Comparison of ENCODE assay signal across 18 cellular contexts in the genomic region with DNA sequence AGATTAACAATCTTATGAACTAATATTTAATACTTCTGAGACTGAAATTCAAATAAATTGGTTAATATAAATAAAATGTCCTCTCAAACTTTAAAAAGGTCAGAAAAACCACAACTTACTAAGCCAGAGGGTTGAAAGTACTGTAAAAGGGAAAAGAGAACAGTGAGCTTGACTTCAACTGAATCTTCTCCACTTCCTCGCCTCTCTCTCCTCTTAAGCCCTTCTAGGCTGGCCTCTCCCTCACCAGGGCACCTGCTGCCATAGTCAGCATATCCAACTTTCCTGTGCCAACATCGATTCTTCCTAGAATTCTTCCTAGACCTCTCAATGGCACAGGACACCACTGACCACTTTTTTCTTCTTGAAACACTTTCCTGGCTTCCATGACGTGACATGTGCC. TPM values are rescaled to one million over a fixed set of nuclear protein-coding genes. Genes with fewer than 3 reads are reported as not detected.
A peak's percentile ranks its signal among the peaks of the same experiment; 100 is the strongest.
DNase-seq lines count a peak whose midpoint lies in the region; ATAC-seq, FAIRE-seq and TF ChIP-seq lines count a peak whose summit lies in the region.
"Had no signal": no experiment of that assay in that cellular context is flagged by ENCODE, and none has a peak within 500 bp of the region (broad histone marks: within the 10 kb centered on the region; RNA-seq: fewer than 3 reads in every experiment).

No MANE protein-coding gene starts in this region.

- 68 to 70% methylated on average over 3 of the region's 3 CpGs for WGBS in upper lobe of left lung, 2 donors

- H3K36me3 Mint-ChIP-seq in stimulated activated naive CD8-positive, alpha-beta T cell treated with anti-CD3 and anti-CD28 coated beads, Interleukin-15, Interleukin-2, amounts not matched to agents 100 ng/mL and 50 ng/mL, for 24 hours (ENCODE audit: low read depth) = peaks cover 52% of the 10 kb centered on the region
- peaks cover 15% of the 10 kb centered on the region for H3K36me3 Mint-ChIP-seq in WTC11

- H3K27me3 ChIP-seq in upper lobe of left lung = no peaks in the 10 kb centered on the region
- H3K27me3 ChIP-seq: breast epithelium, gastroesophageal sphincter, upper lobe of right lung had no signal

- FAIRE-seq in kidney (lab: Jason Lieb, UNC) (no peak), HTR-8/SVneo (lab: Jason Lieb, UNC) (no peak)
- FAIRE-seq: endometrium had no signal

- TF ChIP-seq POLR2A in upper lobe of left lung (IDR thresholded peaks at IDR 0.05) = no peak

- no peak for TF ChIP-seq EP300 in upper lobe of left lung (IDR thresholded peaks at IDR 0.05)

- H3K9ac ChIP-seq in kidney (ENCODE audit: low read length in 2 of 2) = peak overlapping the region in 1 of 2 donors; percentile 15

- POLR2A ChIA-PET in WTC11 (lab: Charles Lee) = no interaction called here

- no peak for TF ChIP-seq CTCF in WTC11 (IDR thresholded peaks at IDR 0.05)
- no peak for TF ChIP-seq CTCF in kidney (IDR thresholded peaks at IDR 0.05; ENCODE audit: borderline replicate concordance, extremely low read depth, insufficient read depth)
- no peak for TF ChIP-seq CTCF in upper lobe of left lung (IDR thresholded peaks at IDR 0.05)

- no peaks in the 10 kb centered on the region for H3K27me3 Mint-ChIP-seq in stimulated activated naive CD8-positive, alpha-beta T cell treated with anti-CD3 and anti-CD28 coated beads, Interleukin-15, Interleukin-2, amounts not matched to agents 100 ng/mL and 50 ng/mL, for 24 hours
- no peaks in the 10 kb centered on the region for H3K27me3 Mint-ChIP-seq in WTC11 (ENCODE audit: low read depth)
- H3K27me3 Mint-ChIP-seq: activated CD4-positive, alpha-beta T cell treated with anti-CD3 and anti-CD28 coated beads, Interleukin-2, amount 10 ng/mL, durations not matched to agents 7 days and 5 days had no signal

- H3K4me1 ChIP-seq in kidney (ENCODE audit: control insufficient read depth in 1 of 2, insufficient read depth in 1 of 2, low read depth in 1 of 2, low read length in 2 of 2) = peaks cover 20 to 31% of the 10 kb centered on the region in 2 donors
- peaks cover 55 to 84% (median 62%) of the 10 kb centered on the region in 4 donors for H3K4me1 ChIP-seq in upper lobe of left lung

- no peak for ATAC-seq in stimulated activated naive CD8-positive, alpha-beta T cell treated with anti-CD3 and anti-CD28 coated beads, Interleukin-15, Interleukin-2, amounts not matched to agents 100 U/mL and 50 U/mL, for 24 hours
- ATAC-seq in WTC11 (no peak), upper lobe of left lung (ENCODE audit: low FRiP score in 2 of 2) (no peak)
- ATAC-seq: gastroesophageal sphincter, Panc1, upper lobe of right lung had no signal

- peak overlapping the region; percentile 34 to 44 for H3K27ac ChIP-seq in kidney (ENCODE audit: low read depth in 2 of 2, low read length in 2 of 2)
- H3K27ac ChIP-seq in upper lobe of left lung = peak overlapping the region in 3 of 4 donors; percentile 28 to 81 (median 65)
- H3K27ac ChIP-seq: upper lobe of right lung had no signal

- no peak overlapping the region for H3K4me3 ChIP-seq in kidney (ENCODE audit: low read length in 2 of 2)
- no peak overlapping the region for H3K4me3 ChIP-seq in upper lobe of left lung
- H3K4me3 ChIP-seq: breast epithelium, gastroesophageal sphincter, upper lobe of right lung had no signal

- H3K4me1 Mint-ChIP-seq in stimulated activated naive CD8-positive, alpha-beta T cell treated with anti-CD3 and anti-CD28 coated beads, Interleukin-15, Interleukin-2, amounts not matched to agents 100 ng/mL and 50 ng/mL, for 24 hours (ENCODE audit: low read depth) = peaks cover 83% of the 10 kb centered on the region
- H3K4me1 Mint-ChIP-seq in WTC11 = peaks cover 16% of the 10 kb centered on the region

- no peak for DNase-seq in stimulated activated naive CD8-positive, alpha-beta T cell treated with anti-CD3 and anti-CD28 coated beads, Interleukin-15, Interleukin-2, amounts not matched to agents 100 U/mL and 50 U/mL, for 24 hours
- DNase-seq in WTC11 (ENCODE audit: low spot score) (no peak), kidney (no peak), upper lobe of left lung (no peak), GF-D8 (lab: John Stamatoyannopoulos, UW) (no peak), NOMO-1 treated with DMSO at 0.1 percent for 48 hours (lab: John Stamatoyannopoulos, UW; ENCODE audit: unreplicated experiment) (no peak), HTR-8/SVneo (ENCODE audit: insufficient read length, low spot score) (no peak)
- DNase-seq: activated CD4-positive, alpha-beta T cell treated with anti-CD3 and anti-CD28 coated beads, Interleukin-2, amount 10 ng/mL, durations not matched to agents 7 days and 5 days; DMS79; NCI-H1417 treated with DMSO at 0.1 percent for 48 hours; stimulated activated CD4-positive, alpha-beta T cell treated with anti-CD3 and anti-CD28 coated beads, Interleukin-2, amount 100 ng/mL, for 48 hours; SW 1271; upper lobe of right lung had no signal

- intact Hi-C loops in kidney (cut with DNase I) = no loop called here

- H3K4me3 Mint-ChIP-seq in stimulated activated naive CD8-positive, alpha-beta T cell treated with anti-CD3 and anti-CD28 coated beads, Interleukin-15, Interleukin-2, amounts not matched to agents 100 ng/mL and 50 ng/mL, for 24 hours = no peak overlapping the region
- no peak overlapping the region for H3K4me3 Mint-ChIP-seq in WTC11
- H3K4me3 Mint-ChIP-seq: activated CD4-positive, alpha-beta T cell treated with anti-CD3 and anti-CD28 coated beads, Interleukin-2, amount 10 ng/mL, durations not matched to agents 7 days and 5 days had no signal

- CTCF ChIA-PET in WTC11 (lab: Charles Lee) = no interaction called here

- H3K9me3 ChIP-seq in kidney (ENCODE audit: control insufficient read depth in 1 of 2, low read length in 2 of 2) = no peaks in the 10 kb centered on the region
- H3K9me3 ChIP-seq in upper lobe of left lung = no peaks in the 10 kb centered on the region
- H3K9me3 ChIP-seq: breast epithelium, gastroesophageal sphincter, upper lobe of right lung had no signal

- H3K9me3 Mint-ChIP-seq in stimulated activated naive CD8-positive, alpha-beta T cell treated with anti-CD3 and anti-CD28 coated beads, Interleukin-15, Interleukin-2, amounts not matched to agents 100 ng/mL and 50 ng/mL, for 24 hours = no peaks in the 10 kb centered on the region
- H3K9me3 Mint-ChIP-seq in WTC11 = peaks cover 7% of the 10 kb centered on the region; the same call in 1 of the 2 replicates
- H3K9me3 Mint-ChIP-seq: activated CD4-positive, alpha-beta T cell treated with anti-CD3 and anti-CD28 coated beads, Interleukin-2, amount 10 ng/mL, durations not matched to agents 7 days and 5 days had no signal

- peak overlapping the region; percentile 58 for H3K27ac Mint-ChIP-seq in stimulated activated naive CD8-positive, alpha-beta T cell treated with anti-CD3 and anti-CD28 coated beads, Interleukin-15, Interleukin-2, amounts not matched to agents 100 ng/mL and 50 ng/mL, for 24 hours
- H3K27ac Mint-ChIP-seq in WTC11 = peak overlapping the region; percentile 8
- H3K27ac Mint-ChIP-seq: activated CD4-positive, alpha-beta T cell treated with anti-CD3 and anti-CD28 coated beads, Interleukin-2, amount 10 ng/mL, durations not matched to agents 7 days and 5 days had no signal

- H3K36me3 ChIP-seq in kidney (ENCODE audit: control insufficient read depth in 1 of 2, insufficient read depth in 2 of 2, low read length in 2 of 2) = peaks cover 0 to 2% of the 10 kb centered on the region in 2 donors
- peaks cover 0 to 3% (median 0%) of the 10 kb centered on the region in 4 donors for H3K36me3 ChIP-seq in upper lobe of left lung
- H3K36me3 ChIP-seq: breast epithelium, gastroesophageal sphincter had no signal

TF ChIP-seq in WTC11, 78 proteins besides CTCF, POLR2A, EP300 and RAD21 (continues in another document):
- no peak for TF ChIP-seq ESRRA (CRISPR knock-in tag; IDR thresholded peaks at IDR 0.05; ENCODE audit: borderline replicate concordance)
- no peak for TF ChIP-seq E2F5 (CRISPR knock-in tag; IDR thresholded peaks at IDR 0.05)
- no peak for TF ChIP-seq NR1H2 (CRISPR knock-in tag; IDR thresholded peaks at IDR 0.05)
- no peak for TF ChIP-seq MLX (CRISPR knock-in tag; IDR thresholded peaks at IDR 0.05)
- TF ChIP-seq IRF2 (CRISPR knock-in tag; IDR thresholded peaks at IDR 0.05; ENCODE audit: borderline replicate concordance, low read depth) = no peak
- no peak for TF ChIP-seq ELF4 (CRISPR knock-in tag; IDR thresholded peaks at IDR 0.05; ENCODE audit: low read depth)
- TF ChIP-seq ZNF416 (CRISPR knock-in tag; IDR thresholded peaks at IDR 0.05) = no peak
- TF ChIP-seq, protein P1, sequence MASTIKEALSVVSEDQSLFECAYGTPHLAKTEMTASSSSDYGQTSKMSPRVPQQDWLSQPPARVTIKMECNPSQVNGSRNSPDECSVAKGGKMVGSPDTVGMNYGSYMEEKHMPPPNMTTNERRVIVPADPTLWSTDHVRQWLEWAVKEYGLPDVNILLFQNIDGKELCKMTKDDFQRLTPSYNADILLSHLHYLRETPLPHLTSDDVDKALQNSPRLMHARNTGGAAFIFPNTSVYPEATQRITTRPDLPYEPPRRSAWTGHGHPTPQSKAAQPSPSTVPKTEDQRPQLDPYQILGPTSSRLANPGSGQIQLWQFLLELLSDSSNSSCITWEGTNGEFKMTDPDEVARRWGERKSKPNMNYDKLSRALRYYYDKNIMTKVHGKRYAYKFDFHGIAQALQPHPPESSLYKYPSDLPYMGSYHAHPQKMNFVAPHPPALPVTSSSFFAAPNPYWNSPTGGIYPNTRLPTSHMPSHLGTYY (CRISPR knock-in tag; IDR thresholded peaks at IDR 0.05) = no peak
- TF ChIP-seq JUN (CRISPR knock-in tag; IDR thresholded peaks at IDR 0.05) = no peak
- no peak for TF ChIP-seq TP53 (CRISPR knock-in tag; IDR thresholded peaks at IDR 0.05)
- TF ChIP-seq ETV6 (CRISPR knock-in tag; IDR thresholded peaks at IDR 0.05) = no peak
- no peak for TF ChIP-seq NFYB (CRISPR knock-in tag; conservative IDR thresholded peaks at IDR 0.05; ENCODE audit: low read depth)
- TF ChIP-seq SMAD3 (CRISPR knock-in tag; IDR thresholded peaks at IDR 0.05; ENCODE audit: borderline replicate concordance) = no peak

RNA-seq across cellular contexts. Expression of gene GNA13, which starts 19.4 kb away (rescaled TPM):
- total RNA-seq in WTC11 (2021) (48.7 to 51.4 TPM (median 48.8 TPM) in 3 replicates), kidney (45.0 TPM), upper lobe of left lung (10 to 100 TPM; 33.7 to 56.4 (median 46.2) TPM)
- polyA plus RNA-seq in kidney (ENCODE audit: insufficient read depth, low read depth, low replicate concordance) = 10.9 TPM
